ENCODE assay signal across 8 cellular contexts in genomic region chr1:231691618-231692259, GRCh38.
DNase-seq lines count a peak whose midpoint lies in the region; TF ChIP-seq lines count a peak whose summit lies in the region.

No MANE protein-coding gene starts in this region.

- H3K9ac ChIP-seq in parathyroid adenoma, result no peak overlapping the region

- no peaks in the 10 kb centered on the region for H3K79me2 ChIP-seq in parathyroid adenoma

- no peaks in the 10 kb centered on the region for H3K4me1 ChIP-seq in parathyroid adenoma

- TF ChIP-seq CTCF in fibroblast of pulmonary artery (IDR thresholded peaks at IDR 0.05; ENCODE audit: low read length, missing control alignments) (peak; percentile 88), parathyroid adenoma (IDR thresholded peaks at IDR 0.05) (peak; percentile 50)

- no peak overlapping the region for H2AFZ ChIP-seq in parathyroid adenoma

- H3K27me3 ChIP-seq in parathyroid adenoma (ENCODE audit: control insufficient read depth, insufficient read depth, low read length), result no peaks in the 10 kb centered on the region

- DNase-seq in ELR (ENCODE audit: low read depth) (peak; percentile 51), RPMI8226 (peak; percentile 58), fibroblast of pulmonary artery (ENCODE audit: low read depth) (peak; percentile 55), DMS114 treated with DMSO at 0.1 percent for 48 hours (lab: John Stamatoyannopoulos, UW; ENCODE audit: unreplicated experiment) (no peak), T-helper 1 cell (no peak)
- no peak for DNase-seq in stimulated activated CD4-positive, alpha-beta T cell treated with anti-CD3 and anti-CD28 coated beads, Interleukin-12 subunit alpha, Interleukin-12 subunit beta, amount 100 ng/mL, for 4 hours
- DNase-seq in activated effector memory CD4-positive, alpha-beta T cell treated with anti-CD3 and anti-CD28 coated beads, Interleukin-2, amount 50 U/mL, for 16 hours, result no peak

- no peak overlapping the region for H3K4me3 ChIP-seq in fibroblast of pulmonary artery (replicated peaks; ENCODE audit: low read depth, low read length)
- no peak overlapping the region for H3K4me3 ChIP-seq in parathyroid adenoma (ENCODE audit: low read depth, low read length)

- no peaks in the 10 kb centered on the region for H3K9me3 ChIP-seq in parathyroid adenoma (ENCODE audit: control insufficient read depth, low read length)

- H3K27ac ChIP-seq in parathyroid adenoma, result no peak overlapping the region

- H3K36me3 ChIP-seq in parathyroid adenoma (ENCODE audit: control insufficient read depth, insufficient read depth, low read length), result no peaks in the 10 kb centered on the region

- no peak overlapping the region for H3K4me2 ChIP-seq in parathyroid adenoma (ENCODE audit: low read length)

Comparison
In these comparisons a context has a peak if more than half of its experiments do, and no peak if none do; other contexts are left out.
1. DNase-seq: peak in ELR (single experiment), RPMI8226 (single experiment) and fibroblast of pulmonary artery (single experiment); none in DMS114 treated with DMSO at 0.1 percent for 48 hours (single experiment), stimulated activated CD4-positive, alpha-beta T cell treated with anti-CD3 and anti-CD28 coated beads, Interleukin-12 subunit alpha, Interleukin-12 subunit beta, amount 100 ng/mL, for 4 hours (single experiment), activated effector memory CD4-positive, alpha-beta T cell treated with anti-CD3 and anti-CD28 coated beads, Interleukin-2, amount 50 U/mL, for 16 hours (single experiment) and T-helper 1 cell (0 of 5).